In genomic region chrX:49155900-49156837, GRCh38 we compare ENCODE assay signal across 6 cellular contexts. TPM values are rescaled to one million over a fixed set of nuclear protein-coding genes. Genes with fewer than 3 reads are reported as not detected.
DNase-seq lines count a peak whose midpoint lies in the region; ATAC-seq and TF ChIP-seq lines count a peak whose summit lies in the region.

No MANE protein-coding gene starts in this region.

- H3K27me3 ChIP-seq in BE2C: no peaks in the 10 kb centered on the region
- no peaks in the 10 kb centered on the region for H3K27me3 ChIP-seq in esophagus squamous epithelium

- TF ChIP-seq POLR2A in esophagus squamous epithelium (IDR thresholded peaks at IDR 0.05): peak in 2 of 4 donors; percentile 21 to 55

- TF ChIP-seq CTCF in BE2C (IDR thresholded peaks at IDR 0.05; ENCODE audit: low read depth, low read length) (peak; percentile 60), esophagus squamous epithelium (IDR thresholded peaks at IDR 0.05) (peak; percentile 71 to 94 (median 88))

- H3K27ac ChIP-seq in esophagus squamous epithelium: peak overlapping the region; percentile 91 to 99 (median 96)

- no peaks in the 10 kb centered on the region for H3K4me1 ChIP-seq in BE2C
- peaks cover 0 to 14% (median 0%) of the 10 kb centered on the region in 3 donors for H3K4me1 ChIP-seq in esophagus squamous epithelium

- H3K4me3 ChIP-seq in BE2C (ENCODE audit: low read depth, low read length) (peak overlapping the region; percentile 48), esophagus squamous epithelium (peak overlapping the region; percentile 33 to 74 (median 52))

- H3K36me3 ChIP-seq in BE2C (no peaks in the 10 kb centered on the region), esophagus squamous epithelium (no peaks in the 10 kb centered on the region)

- intact Hi-C loops in esophagus squamous epithelium (cut with DNase I): no loop called here

- no peaks in the 10 kb centered on the region for H3K9me3 ChIP-seq in BE2C
- H3K9me3 ChIP-seq in esophagus squamous epithelium: no peaks in the 10 kb centered on the region

- peak; percentile 79 for ATAC-seq in GM21576 (IDR thresholded peaks at IDR 0.05; ENCODE audit: unreplicated experiment)

- WGBS in esophagus squamous epithelium, 2 donors: 28% methylated on average over 14 of the region's 65 CpGs; no CpG with 5 or more reads in 1 of the 2 donors

- DNase-seq in BE2C (peak; percentile 87), NCI-H1417 treated with DMSO at 0.1 percent for 48 hours (lab: John Stamatoyannopoulos, UW) (peak; percentile 42), esophagus squamous epithelium (lab: John Stamatoyannopoulos, UW) (peak; percentile 49), putamen (ENCODE audit: low spot score) (peak; percentile 88)
- DNase-seq in activated CD4-positive, alpha-beta T cell treated with anti-CD3 and anti-CD28 coated beads for 48 hours: peak; percentile 87

RNA-seq across cellular contexts. Expression of gene MAGIX, which starts 6.4 kb away (rescaled TPM):
- polyA plus RNA-seq in BE2C (2012; ENCODE audit: insufficient read depth, insufficient read length, low read depth): 3.0 TPM
- 10 to 100 TPM in 1 of 4 donors, 1 to 10 TPM in 3; 5.1 to 15.0 (median 8.5) TPM for total RNA-seq in esophagus squamous epithelium

RNA-seq across cellular contexts. Expression of gene PLP2, which starts 15.5 kb away (rescaled TPM):
- polyA plus RNA-seq in BE2C (2012; ENCODE audit: insufficient read depth, insufficient read length, low read depth): 70.6 TPM
- 100 to 1,000 TPM; 134 to 187 (median 152) TPM for total RNA-seq in esophagus squamous epithelium

RNA-seq across cellular contexts. Expression of gene PRICKLE3, which starts 30.0 kb away (rescaled TPM):
- polyA plus RNA-seq in BE2C (2012; ENCODE audit: insufficient read depth, insufficient read length, low read depth): not detected
- total RNA-seq in esophagus squamous epithelium: 10 to 100 TPM; 15.7 to 33.8 (median 19.9) TPM

RNA-seq across cellular contexts. Expression of gene GPKOW, which starts 32.6 kb away (rescaled TPM):
- 63.3 TPM for polyA plus RNA-seq in BE2C (2012; ENCODE audit: insufficient read depth, insufficient read length, low read depth)
- 10 to 100 TPM; 16.2 to 21.5 (median 19.2) TPM for total RNA-seq in esophagus squamous epithelium

RNA-seq across cellular contexts. Expression of gene SYP, which starts 43.8 kb away (rescaled TPM):
- polyA plus RNA-seq in BE2C (2012; ENCODE audit: insufficient read depth, insufficient read length, low read depth): 161 TPM
- total RNA-seq in esophagus squamous epithelium: under 1 TPM; 0.15 to 0.57 (median 0.37) TPM

Comparison
In these comparisons a context has a peak if more than half of its experiments do, and no peak if none do; other contexts are left out.
1. Peak in every context shown above with its lines: DNase-seq, ATAC-seq, H3K4me3 ChIP-seq and H3K27ac ChIP-seq.